In the genomic region with DNA sequence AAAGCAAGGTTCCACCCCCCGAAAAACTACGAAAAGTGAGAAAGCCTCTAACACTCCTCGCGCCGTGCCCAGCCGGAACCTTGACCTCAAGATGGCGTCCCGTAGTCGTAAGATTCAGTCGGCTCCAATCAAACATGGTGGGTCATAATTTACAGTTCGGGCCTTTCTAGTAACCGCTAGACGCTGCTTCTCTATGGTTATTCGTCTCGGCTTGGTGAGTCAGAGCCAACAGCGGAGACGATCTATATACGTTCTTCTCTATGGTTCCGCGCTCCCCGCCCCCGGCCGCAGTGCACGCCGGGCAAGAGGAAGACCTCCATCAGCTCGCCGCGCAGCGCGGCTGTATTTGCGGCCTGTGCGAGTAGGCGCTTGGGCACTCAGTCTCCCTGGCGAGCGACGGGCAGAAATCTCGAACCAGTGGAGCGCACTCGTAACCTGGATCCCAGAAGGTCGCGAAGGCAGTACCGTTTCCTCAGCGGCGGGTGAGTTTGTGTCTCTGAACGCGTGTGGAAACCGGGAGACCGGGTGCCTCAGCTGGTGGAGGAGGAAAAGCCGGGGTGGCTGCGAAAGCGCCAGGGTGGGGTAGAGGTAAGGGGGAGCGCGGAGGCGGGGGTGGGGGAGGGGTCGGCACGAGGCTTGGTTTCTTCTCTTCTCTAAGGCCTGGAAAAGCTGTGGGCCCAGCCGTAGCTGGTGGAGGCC, we compare ENCODE assay signal across 8 cellular contexts. TPM values are rescaled to one million over a fixed set of nuclear protein-coding genes. Genes with fewer than 3 reads are reported as not detected.
DNase-seq lines count a peak whose midpoint lies in the region; ATAC-seq and TF ChIP-seq lines count a peak whose summit lies in the region.

A gene (plus strand): TSS at position 311 of the 699 bp plus-strand sequence. CDS start 13,108 bp downstream, outside the sequence.

- peak; percentile 89 for ATAC-seq in HG02588 (IDR thresholded peaks at IDR 0.05; ENCODE audit: unreplicated experiment)
- ATAC-seq in gastroesophageal sphincter: peak; percentile 100

- TF ChIP-seq POLR2A in NB4 (IDR thresholded peaks at IDR 0.05; ENCODE audit: extremely low read depth, insufficient read length): peak; percentile 97
- TF ChIP-seq POLR2A in gastroesophageal sphincter (IDR thresholded peaks at IDR 0.05): peak; percentile 94 to 97

- CTCF ChIA-PET in activated naive CD4-positive, alpha-beta T cell treated with anti-CD3 and anti-CD28 coated beads for 36 hours (lab: Charles Lee): interaction anchor here (0.5 to 1.5 kb wide), 6 partner anchors 16 to 507 kb away, joined by 3 to 6 read pairs (median 3); a partner anchor contains a TSS

- intact Hi-C loops in activated naive CD4-positive, alpha-beta T cell treated with anti-CD3 and anti-CD28 coated beads for 36 hours (cut with micrococcal nuclease): loop anchor here (1.0 to 10.0 kb wide), 14 partner anchors 31 to 1026 kb away; a partner anchor contains a TSS

- H3K4me3 ChIP-seq in GM08714 (ENCODE audit: low read length): peak within 1 kb of the TSS; percentile 83
- peak within 1 kb of the TSS; percentile 100 for H3K4me3 ChIP-seq in NB4 (ENCODE audit: low read depth, low read length)
- H3K4me3 ChIP-seq in gastroesophageal sphincter: peak within 1 kb of the TSS; percentile 64 to 97
- H3K4me3 ChIP-seq in neutrophil (ENCODE audit: low read depth in 1 of 2, low read length in 1 of 2): peak within 1 kb of the TSS; percentile 77 to 96

- WGBS in gastroesophageal sphincter (ENCODE audit: low coverage in 1 of 2), 2 donors: 0% methylated on average over 5 of the region's 57 CpGs

- H3K9me3 ChIP-seq in gastroesophageal sphincter: no peaks in the 10 kb centered on the region
- H3K9me3 ChIP-seq in neutrophil: no peaks in the 10 kb centered on the region

- no peaks in the 10 kb centered on the region for H3K9me3 Mint-ChIP-seq in activated naive CD4-positive, alpha-beta T cell treated with anti-CD3 and anti-CD28 coated beads for 36 hours

- peaks cover 0 to 51% (median 19%) of the 10 kb centered on the region in 3 donors for H3K4me1 ChIP-seq in gastroesophageal sphincter
- H3K4me1 ChIP-seq in neutrophil (ENCODE audit: control insufficient read depth in 1 of 2, insufficient read depth in 1 of 2, low read depth in 1 of 2, low read length in 1 of 2): peaks cover 22 to 30% of the 10 kb centered on the region in 2 experiments

- H3K36me3 Mint-ChIP-seq in activated naive CD4-positive, alpha-beta T cell treated with anti-CD3 and anti-CD28 coated beads for 36 hours (ENCODE audit: low read depth): peaks cover 18% of the 10 kb centered on the region

- DNase-seq in NB4 (ENCODE audit: low read depth) (peak; percentile 98), SK-N-DZ (ENCODE audit: low spot score) (peak; percentile 99), substantia nigra (lab: John Stamatoyannopoulos, UW) (peak; percentile 46 to 97 (median 92))
- peak; percentile 97 for DNase-seq in activated naive CD4-positive, alpha-beta T cell treated with anti-CD3 and anti-CD28 coated beads for 36 hours

- peak; percentile 4 for TF ChIP-seq CTCF in NB4 (IDR thresholded peaks at IDR 0.05; ENCODE audit: low read depth, low read length)
- TF ChIP-seq CTCF in gastroesophageal sphincter (IDR thresholded peaks at IDR 0.05): peak in 1 of 4 experiments; percentile 27
- peak; percentile 36 for TF ChIP-seq CTCF in neutrophil (IDR thresholded peaks at IDR 0.05)

- H3K4me3 Mint-ChIP-seq in activated naive CD4-positive, alpha-beta T cell treated with anti-CD3 and anti-CD28 coated beads for 36 hours: no peak within 1 kb of the TSS

- H3K4me1 Mint-ChIP-seq in activated naive CD4-positive, alpha-beta T cell treated with anti-CD3 and anti-CD28 coated beads for 36 hours (ENCODE audit: low read depth): peaks cover 42% of the 10 kb centered on the region

- no peaks in the 10 kb centered on the region for H3K27me3 Mint-ChIP-seq in activated naive CD4-positive, alpha-beta T cell treated with anti-CD3 and anti-CD28 coated beads for 36 hours (ENCODE audit: low read depth)

- H3K27ac ChIP-seq in gastroesophageal sphincter: peak within 1 kb of the TSS; percentile 87 to 97 (median 94)
- peak within 1 kb of the TSS; percentile 87 for H3K27ac ChIP-seq in neutrophil
- H3K27ac ChIP-seq in substantia nigra (ENCODE audit: low read depth, low read length, poor library complexity, severe bottlenecking): peak within 1 kb of the TSS; percentile 97

- H3K27ac Mint-ChIP-seq in activated naive CD4-positive, alpha-beta T cell treated with anti-CD3 and anti-CD28 coated beads for 36 hours: no peak within 1 kb of the TSS

- H3K27me3 ChIP-seq in gastroesophageal sphincter: no peaks in the 10 kb centered on the region
- no peaks in the 10 kb centered on the region for H3K27me3 ChIP-seq in neutrophil

- no peak for TF ChIP-seq EP300 in gastroesophageal sphincter (IDR thresholded peaks at IDR 0.05)

- peaks cover 0 to 6% of the 10 kb centered on the region in 2 donors for H3K36me3 ChIP-seq in gastroesophageal sphincter
- no peaks in the 10 kb centered on the region for H3K36me3 ChIP-seq in neutrophil

RNA-seq across cellular contexts. Expression of the gene that starts here (rescaled TPM):
- polyA plus RNA-seq in SK-N-DZ (2014; cell fraction: cytosol; rRNA removed): 24.1 and 30.3 TPM in 2 replicates
- 192 and 316 TPM in 2 replicates for polyA plus RNA-seq in SK-N-DZ (2014; cell fraction: nucleus; rRNA removed)
- total RNA-seq in activated naive CD4-positive, alpha-beta T cell treated with anti-CD3 and anti-CD28 coated beads for 36 hours: 10 to 100 TPM; 86.3 to 93.6 TPM
- 10 to 100 TPM; 18.2 to 83.9 (median 41.9) TPM for total RNA-seq in gastroesophageal sphincter

Comparison
In these comparisons a context has a peak if more than half of its experiments do, and no peak if none do; other contexts are left out.
1. Peak in every context shown above with its lines: DNase-seq, ATAC-seq, H3K4me3 ChIP-seq and H3K27ac ChIP-seq.